Comparison of ENCODE assay signal across 14 cellular contexts in the genomic region with DNA sequence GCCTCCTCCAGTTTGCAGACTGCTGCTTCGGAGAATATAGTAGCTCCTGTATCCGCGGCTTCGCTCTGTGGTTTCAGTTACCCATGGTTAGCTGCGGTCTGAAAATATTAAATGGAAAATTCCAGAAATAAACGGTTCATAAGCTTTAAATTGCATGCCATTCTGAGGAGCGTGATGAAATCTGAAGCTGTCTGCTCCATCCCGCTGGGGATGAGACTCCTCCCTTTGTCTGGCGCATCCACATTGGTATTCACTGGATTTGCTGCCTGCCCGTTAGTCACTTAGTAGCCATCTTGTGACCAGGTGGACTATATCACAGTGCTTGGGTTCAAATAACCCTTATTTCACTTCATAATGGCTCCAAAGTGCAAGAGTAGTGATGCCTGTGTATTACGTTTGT. TPM values are rescaled to one million over a fixed set of nuclear protein-coding genes. Genes with fewer than 3 reads are reported as not detected.
DNase-seq lines count a peak whose midpoint lies in the region; ATAC-seq and TF ChIP-seq lines count a peak whose summit lies in the region.
"Had no signal": no experiment of that assay in that cellular context is flagged by ENCODE, and none has a peak within 500 bp of the region (broad histone marks: within the 10 kb centered on the region; RNA-seq: fewer than 3 reads in every experiment).

No MANE protein-coding gene starts in this region.

- no peaks in the 10 kb centered on the region for H3K9me3 Mint-ChIP-seq in type B pancreatic cell

- H3K27me3 Mint-ChIP-seq in type B pancreatic cell, result peaks cover 3% of the 10 kb centered on the region

- H3K27ac Mint-ChIP-seq in type B pancreatic cell, result no peak overlapping the region
- H3K27ac Mint-ChIP-seq: CD4-positive, alpha-beta memory T cell had no signal

- TF ChIP-seq CTCF in type B pancreatic cell (conservative IDR thresholded peaks at IDR 0.05), result no peak

- no peak for ATAC-seq in GM21723 (IDR thresholded peaks at IDR 0.05; ENCODE audit: unreplicated experiment)
- ATAC-seq: HCT116 had no signal

- H3K4me1 Mint-ChIP-seq in type B pancreatic cell (ENCODE audit: unreplicated experiment), result no peaks in the 10 kb centered on the region
- H3K4me1 Mint-ChIP-seq: CD4-positive, alpha-beta memory T cell had no signal

- H3K36me3 Mint-ChIP-seq in type B pancreatic cell, result no peaks in the 10 kb centered on the region
- H3K36me3 Mint-ChIP-seq: CD4-positive, alpha-beta memory T cell had no signal

- no peak overlapping the region for H3K4me3 Mint-ChIP-seq in type B pancreatic cell
- H3K4me3 Mint-ChIP-seq: CD4-positive, alpha-beta memory T cell had no signal

- DNase-seq in Daoy (ENCODE audit: low read depth) (peak; percentile 55), SW480 (ENCODE audit: low spot score) (peak; percentile 33), myocyte (ENCODE audit: low read depth) (peak; percentile 72), type B pancreatic cell (ENCODE audit: extremely low spot score, unreplicated experiment) (peak; percentile 6), SHP77 (lab: John Stamatoyannopoulos, UW) (no peak), NCI-H146 (lab: John Stamatoyannopoulos, UW) (no peak)
- DNase-seq: ACHN; BE2C; CD4-positive, alpha-beta memory T cell; DMS153; DND-41; GF-D8 had no signal

RNA-seq across cellular contexts. Expression of gene MSX2, which starts 36.3 kb away (rescaled TPM):
- 11.1 and 13.4 TPM in 2 replicates for total RNA-seq in Daoy (2014; rRNA removed; shearing (Covaris generic))
- total RNA-seq in myocyte (4.8 and 9.8 TPM in 2 replicates), type B pancreatic cell (ENCODE audit: low replicate concordance) (55.6 and 69.7 TPM in 2 replicates)
- polyA plus RNA-seq in myocyte (2012), result 2.5 TPM
- polyA plus RNA-seq: CD4-positive, alpha-beta memory T cell had no signal

Comparison
In these comparisons a context has a peak if more than half of its experiments do, and no peak if none do; other contexts are left out.
1. DNase-seq: peak in Daoy (single experiment), SW480 (single experiment), myocyte (single experiment) and type B pancreatic cell (single experiment); none in SHP77 (0 of 2) and NCI-H146 (single experiment).